In the genomic region with DNA sequence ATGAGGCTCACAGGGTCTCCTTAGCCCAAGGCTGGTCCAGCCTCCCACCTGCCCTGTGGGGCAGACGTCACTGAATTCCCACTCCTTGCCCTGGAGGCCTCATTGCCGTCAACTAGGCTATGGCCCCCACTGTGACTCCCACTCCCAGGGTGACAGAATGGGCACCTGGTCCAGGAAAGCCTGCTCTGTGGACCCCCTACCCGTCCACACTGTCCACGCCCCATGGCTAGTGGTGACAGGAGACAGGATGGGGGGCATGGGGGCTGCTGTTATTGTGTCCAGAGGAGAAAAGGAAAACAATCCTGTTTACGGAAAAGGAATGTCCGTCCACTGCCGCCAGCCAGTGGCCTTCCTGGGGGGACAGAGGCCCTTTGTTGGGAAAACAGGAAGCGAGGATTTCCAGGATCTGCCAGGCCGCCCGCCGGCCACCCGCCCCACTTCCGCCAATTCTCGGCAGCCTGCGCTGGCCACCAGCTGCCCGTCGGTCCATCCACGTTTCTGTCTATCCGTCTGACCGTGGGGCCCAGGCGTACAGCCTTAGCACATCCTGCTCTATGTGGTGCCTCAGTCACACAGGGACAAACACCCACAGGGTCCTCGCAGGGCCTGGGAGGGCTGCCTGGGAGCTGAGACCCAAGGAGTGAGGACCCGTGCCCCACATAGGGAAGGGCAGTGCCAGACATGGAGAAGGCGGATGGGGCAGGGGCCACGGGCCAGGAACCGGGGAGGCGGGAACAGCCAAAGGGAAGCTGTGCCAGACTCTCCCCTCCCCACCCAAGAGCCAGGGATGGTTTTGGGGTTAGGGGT, we compare ENCODE assay signal across 13 cellular contexts. TPM values are rescaled to one million over a fixed set of nuclear protein-coding genes. Genes with fewer than 3 reads are reported as not detected.
A peak's percentile ranks its signal among the peaks of the same experiment; 100 is the strongest.
DNase-seq lines count a peak whose midpoint lies in the region; ATAC-seq and TF ChIP-seq lines count a peak whose summit lies in the region.
"Had no signal": no experiment of that assay in that cellular context is flagged by ENCODE, and none has a peak within 500 bp of the region (broad histone marks: within the 10 kb centered on the region; RNA-seq: fewer than 3 reads in every experiment).

No MANE protein-coding gene starts in this region.

- H3K36me3 ChIP-seq in left lung: no peaks in the 10 kb centered on the region
- H3K36me3 ChIP-seq in spleen: no peaks in the 10 kb centered on the region

- no peaks in the 10 kb centered on the region for H3K9me3 Mint-ChIP-seq in IgD-negative memory B cell
- no peaks in the 10 kb centered on the region for H3K9me3 Mint-ChIP-seq in dendritic cell treated with granulocyte-macrophage colony-stimulating factor and Interleukin-4, amounts not matched to agents 40 ng/mL and 50 ng/mL, for 4 days

- DNase-seq in left lung (no peak), spleen (peak; percentile 90), NCI-H1436 (lab: John Stamatoyannopoulos, UW) (no peak)
- DNase-seq: activated CD4-positive, alpha-beta T cell treated with anti-CD3 and anti-CD28 coated beads, Interleukin-2, amount 50 U/mL, for 4 hours; aorta; DMS53; HCEC 1CT; NCI-H1436 treated with DMSO at 0.1 percent for 48 hours had no signal

- H3K27me3 Mint-ChIP-seq in IgD-negative memory B cell: no peaks in the 10 kb centered on the region
- peaks cover 7% of the 10 kb centered on the region for H3K27me3 Mint-ChIP-seq in dendritic cell treated with granulocyte-macrophage colony-stimulating factor and Interleukin-4, amounts not matched to agents 40 ng/mL and 50 ng/mL, for 4 days

- TF ChIP-seq CTCF in left lung (IDR thresholded peaks at IDR 0.05) (no peak), spleen (IDR thresholded peaks at IDR 0.05 in 8 of 11, conservative IDR thresholded peaks at IDR 0.05 in 3 of 11) (no peak)

- H3K27me3 ChIP-seq in left lung (no peaks in the 10 kb centered on the region), spleen (replicated peaks in 1 of 7) (no peaks in the 10 kb centered on the region)

- no peaks in the 10 kb centered on the region for H3K9me3 ChIP-seq in left lung
- H3K9me3 ChIP-seq in spleen: peaks cover 0 to 7% (median 0%) of the 10 kb centered on the region in 8 donors

- H3K4me1 Mint-ChIP-seq in IgD-negative memory B cell: peaks cover 0 to 9% (median 5%) of the 10 kb centered on the region in 3 donors
- peaks cover 64% of the 10 kb centered on the region for H3K4me1 Mint-ChIP-seq in dendritic cell treated with granulocyte-macrophage colony-stimulating factor and Interleukin-4, amounts not matched to agents 40 ng/mL and 50 ng/mL, for 4 days (ENCODE audit: low read depth)

- ATAC-seq in left lung: no peak
- no peak for ATAC-seq in GM21717 (IDR thresholded peaks at IDR 0.05; ENCODE audit: unreplicated experiment)
- ATAC-seq in HG02938 (IDR thresholded peaks at IDR 0.05; ENCODE audit: unreplicated experiment): no peak
- no peak for ATAC-seq in HG03342 (IDR thresholded peaks at IDR 0.05; ENCODE audit: unreplicated experiment)

- 58 to 69% (median 66%) methylated on average over 23 to 27 of the region's 27 CpGs for WGBS in spleen, 5 donors

- intact Hi-C loops in dendritic cell treated with granulocyte-macrophage colony-stimulating factor and Interleukin-4, amounts not matched to agents 40 ng/mL and 50 ng/mL, for 4 days (cut with micrococcal nuclease): loop anchor here (10.0 kb wide), 1 partner anchor 267 kb away; a partner anchor contains a TSS
- intact Hi-C loops in left lung (cut with DNase I): no loop called here
- intact Hi-C loops in spleen (cut with DNase I; ENCODE audit: low total_unique reads): no loop called here

- H3K27ac Mint-ChIP-seq in IgD-negative memory B cell: peak overlapping the region in 2 of 3 donors; percentile 91 to 95
- H3K27ac Mint-ChIP-seq in dendritic cell treated with granulocyte-macrophage colony-stimulating factor and Interleukin-4, amounts not matched to agents 40 ng/mL and 50 ng/mL, for 4 days: peak overlapping the region; percentile 95

- no peak for TF ChIP-seq POLR2A in spleen (IDR thresholded peaks at IDR 0.05)

- H3K4me1 ChIP-seq in left lung (peaks cover 24 to 55% of the 10 kb centered on the region in 2 donors), spleen (peaks cover 37 to 65% (median 55%) of the 10 kb centered on the region in 6 donors)

- H3K36me3 Mint-ChIP-seq in IgD-negative memory B cell: no peaks in the 10 kb centered on the region
- H3K36me3 Mint-ChIP-seq in dendritic cell treated with granulocyte-macrophage colony-stimulating factor and Interleukin-4, amounts not matched to agents 40 ng/mL and 50 ng/mL, for 4 days (ENCODE audit: low read depth): peaks cover 19% of the 10 kb centered on the region

- H3K4me3 ChIP-seq in left lung: no peak overlapping the region
- peak overlapping the region in 1 of 8 donors; percentile 81 for H3K4me3 ChIP-seq in spleen

- peak overlapping the region; percentile 39 to 99 for H3K27ac ChIP-seq in left lung
- H3K27ac ChIP-seq in spleen: peak overlapping the region; percentile 83 to 100 (median 96)

- H3K4me3 Mint-ChIP-seq in IgD-negative memory B cell: peak overlapping the region in 1 of 4 donors; percentile 71
- no peak overlapping the region for H3K4me3 Mint-ChIP-seq in dendritic cell treated with granulocyte-macrophage colony-stimulating factor and Interleukin-4, amounts not matched to agents 40 ng/mL and 50 ng/mL, for 4 days

RNA-seq across cellular contexts. Expression of a gene that starts 19.5 kb away (rescaled TPM):
- 29.7 TPM for polyA plus RNA-seq in IgD-negative memory B cell
- total RNA-seq in left lung: 10 to 100 TPM; 59.7 to 79.7 TPM
- total RNA-seq in spleen: 10 to 100 TPM; 23.2 to 46.3 (median 38.1) TPM
- polyA plus RNA-seq in spleen: 10 to 100 TPM; 16.2 to 26.3 (median 18.3) TPM

RNA-seq across cellular contexts. Expression of a gene that starts 19.7 kb away (rescaled TPM):
- polyA plus RNA-seq in IgD-negative memory B cell (13.4 TPM), spleen (1 to 10 TPM; 5.7 to 7.1 (median 5.9) TPM)
- total RNA-seq in left lung (10 to 100 TPM; 29.4 to 35.2 TPM), spleen (10 to 100 TPM; 10.2 to 20.1 (median 13.3) TPM)

RNA-seq across cellular contexts. Expression of a gene that starts 22.6 kb away (rescaled TPM):
- polyA plus RNA-seq in IgD-negative memory B cell: 47.1 TPM
- 100 to 1,000 TPM in 1 of 2 donors, 10 to 100 TPM in 1; 80.6 to 129 TPM for total RNA-seq in left lung
- total RNA-seq in spleen: 100 to 1,000 TPM in 5 of 7 donors, 10 to 100 TPM in 2; 72.1 to 134 (median 109) TPM
- polyA plus RNA-seq in spleen: 10 to 100 TPM; 49.5 to 84.4 (median 52.0) TPM
